In genomic region chr9:83538890-83539238, GRCh38 we compare ENCODE assay signal across 9 cellular contexts. TPM values are rescaled to one million over a fixed set of nuclear protein-coding genes. Genes with fewer than 3 reads are reported as not detected.
DNase-seq lines count a peak whose midpoint lies in the region; ATAC-seq and TF ChIP-seq lines count a peak whose summit lies in the region.
"Had no signal": no experiment of that assay in that cellular context is flagged by ENCODE, and none has a peak within 500 bp of the region (broad histone marks: within the 10 kb centered on the region; RNA-seq: fewer than 3 reads in every experiment).

No MANE protein-coding gene starts in this region.

- H2AFZ ChIP-seq in GM23248 = peak overlapping the region; percentile 80

- no peaks in the 10 kb centered on the region for H3K36me3 Mint-ChIP-seq in CD4-positive, alpha-beta T cell (ENCODE audit: low read depth)

- H3F3A ChIP-seq in GM23248 (ENCODE audit: insufficient read depth) = no peaks in the 10 kb centered on the region

- H3K27ac ChIP-seq in GM23248 = no peak overlapping the region
- H3K27ac ChIP-seq in SJSA1 = no peak overlapping the region
- peak overlapping the region in 3 of 4 donors; percentile 71 to 77 (median 71) for H3K27ac ChIP-seq in gastroesophageal sphincter
- no peak overlapping the region for H3K27ac ChIP-seq in rectal smooth muscle tissue (ENCODE audit: low read depth, low read length)
- no peak overlapping the region for H3K27ac ChIP-seq in CD4-positive, alpha-beta T cell (ENCODE audit: low read depth, low read length)

- peak overlapping the region; percentile 59 for H3K4me2 ChIP-seq in GM23248 (ENCODE audit: unreplicated experiment)

- H4K20me1 ChIP-seq in GM23248 (ENCODE audit: insufficient read depth) = no peaks in the 10 kb centered on the region

- no peak overlapping the region for H3K4me3 Mint-ChIP-seq in CD4-positive, alpha-beta T cell

- ATAC-seq in gastroesophageal sphincter = no peak
- ATAC-seq in GM19397 (IDR thresholded peaks at IDR 0.05; ENCODE audit: unreplicated experiment) = no peak
- no peak for ATAC-seq in CD4-positive, alpha-beta T cell (ENCODE audit: poor library complexity)

- in situ Hi-C loops in GM23248 (cut with MboI) = loop anchor here (10.0 kb wide), 1 partner anchor 204 kb away; no protein-coding TSS in a partner anchor

- CTCF ChIA-PET in CD4-positive, alpha-beta T cell (lab: Charles Lee) = no interaction called here

- H3K27me3 ChIP-seq in GM23248 (replicated peaks; ENCODE audit: insufficient read depth) = 0 out of 2 replicates have a peak, but pooled peaks cover 3% of the 10 kb centered on the region
- no peaks in the 10 kb centered on the region for H3K27me3 ChIP-seq in SJSA1 (replicated peaks)
- H3K27me3 ChIP-seq in gastroesophageal sphincter = peaks cover 30% of the 10 kb centered on the region
- no peaks in the 10 kb centered on the region for H3K27me3 ChIP-seq in rectal smooth muscle tissue (ENCODE audit: control insufficient read depth, insufficient read depth, low read length)
- H3K27me3 ChIP-seq in CD4-positive, alpha-beta T cell (ENCODE audit: control insufficient read depth, insufficient read depth, low read length) = peaks cover 26% of the 10 kb centered on the region

- H3K4me3 ChIP-seq in GM23248 (peak overlapping the region; percentile 67), SJSA1 (peak overlapping the region; percentile 63), gastroesophageal sphincter (peak overlapping the region in 1 of 2 donors; percentile 63), rectal smooth muscle tissue (ENCODE audit: low read length) (peak overlapping the region; percentile 56)
- H3K4me3 ChIP-seq: GM12878 had no signal

- peak overlapping the region; percentile 39; the same call in 1 of the 2 replicates for H3K9ac ChIP-seq in GM23248
- no peak overlapping the region for H3K9ac ChIP-seq in rectal smooth muscle tissue (ENCODE audit: low read length)

- TF ChIP-seq POLR2A in gastroesophageal sphincter (IDR thresholded peaks at IDR 0.05) = no peak

- H3K9me3 Mint-ChIP-seq in CD4-positive, alpha-beta T cell = no peaks in the 10 kb centered on the region

- H3K27ac Mint-ChIP-seq in CD4-positive, alpha-beta T cell = no peak overlapping the region

- H3K4me1 Mint-ChIP-seq in CD4-positive, alpha-beta T cell (ENCODE audit: low read depth) = peaks cover 5% of the 10 kb centered on the region

- H3K36me3 ChIP-seq in GM23248 (ENCODE audit: low read depth) (no peaks in the 10 kb centered on the region), SJSA1 (no peaks in the 10 kb centered on the region; the same call in 1 of the 2 replicates), gastroesophageal sphincter (no peaks in the 10 kb centered on the region), rectal smooth muscle tissue (ENCODE audit: control insufficient read depth, insufficient read depth, low read length) (no peaks in the 10 kb centered on the region)

- no peaks in the 10 kb centered on the region for H3K9me2 ChIP-seq in GM23248 (ENCODE audit: insufficient read depth)

- no peaks in the 10 kb centered on the region for H3K79me2 ChIP-seq in GM23248 (ENCODE audit: insufficient read depth)

- TF ChIP-seq CTCF in gastroesophageal sphincter (IDR thresholded peaks at IDR 0.05) = no peak
- TF ChIP-seq CTCF in CD4-positive, alpha-beta T cell (IDR thresholded peaks at IDR 0.05) = no peak

- no peak for DNase-seq in GM23248
- no peak for DNase-seq in SJSA1 (ENCODE audit: low read depth in 1 of 2, low spot score in 2 of 2)
- no peak for DNase-seq in retina
- DNase-seq in OCI-M1 (lab: John Stamatoyannopoulos, UW) = no peak
- DNase-seq in CD4-positive, alpha-beta T cell = no peak

- no peak for TF ChIP-seq EP300 in gastroesophageal sphincter (IDR thresholded peaks at IDR 0.05)

- POLR2A ChIA-PET in CD4-positive, alpha-beta T cell (lab: Charles Lee) = no interaction called here

- intact Hi-C loops in CD4-positive, alpha-beta T cell (cut with DNase I, micrococcal nuclease) = no loop called here

- 38 to 40% methylated on average over 6 of the region's 6 CpGs for WGBS in GM23248 (ENCODE audit: low coverage in 1 of 2, low lambda C conversion rate in 2 of 2, missing lambda C conversion rate in 2 of 2), 2 experiments
- WGBS in gastroesophageal sphincter (ENCODE audit: low coverage in 1 of 2), 2 donors = 0 to 44% methylated on average over 3 to 5 of the region's 6 CpGs

- peaks cover 54% of the 10 kb centered on the region for H3K27me3 Mint-ChIP-seq in CD4-positive, alpha-beta T cell

- H3K9me3 ChIP-seq in GM23248 (ENCODE audit: low read depth) = no peaks in the 10 kb centered on the region
- no peaks in the 10 kb centered on the region for H3K9me3 ChIP-seq in SJSA1 (replicated peaks)
- H3K9me3 ChIP-seq in gastroesophageal sphincter = no peaks in the 10 kb centered on the region
- no peaks in the 10 kb centered on the region for H3K9me3 ChIP-seq in CD4-positive, alpha-beta T cell (ENCODE audit: control insufficient read depth, low read length)

- H3K4me1 ChIP-seq in GM23248 (ENCODE audit: insufficient read depth) (no peaks in the 10 kb centered on the region), SJSA1 (replicated peaks) (peaks cover 33% of the 10 kb centered on the region), gastroesophageal sphincter (peaks cover 0 to 30% (median 0%) of the 10 kb centered on the region in 3 donors), rectal smooth muscle tissue (ENCODE audit: control insufficient read depth, insufficient read depth, low read length) (no peaks in the 10 kb centered on the region)

RNA-seq across cellular contexts. Expression of gene FRMD3, which starts 0.7 kb away (rescaled TPM):
- total RNA-seq in GM23248 (2014; rRNA removed; shearing (Covaris generic)) = 0.13 and 0.32 TPM in 2 replicates
- 0.28 and 0.66 TPM in 2 replicates for polyA plus RNA-seq in GM23248 (2016; fragmentation: Nextera tagmentation; extraction: Ambion mirVana)
- 15.5 and 25.3 TPM in 2 replicates for total RNA-seq in SJSA1 (2014; rRNA removed; shearing (Covaris generic))
- total RNA-seq in gastroesophageal sphincter = 10 to 100 TPM in 2 of 4 donors, 1 to 10 TPM in 2; 6.8 to 15.1 (median 11.3) TPM
- total RNA-seq in CD4-positive, alpha-beta T cell = 1 to 10 TPM in 1 of 2 experiments, under 1 TPM in 1; 0.53 to 1.0 TPM

Comparison
In these comparisons a context has a peak if more than half of its experiments do, and no peak if none do; other contexts are left out.
1. H3K27ac ChIP-seq: peak in gastroesophageal sphincter (3 of 4); none in GM23248 (single experiment), SJSA1 (single experiment), rectal smooth muscle tissue (single experiment) and CD4-positive, alpha-beta T cell (single experiment).